ENCODE assay signal across 8 cellular contexts in the genomic region with DNA sequence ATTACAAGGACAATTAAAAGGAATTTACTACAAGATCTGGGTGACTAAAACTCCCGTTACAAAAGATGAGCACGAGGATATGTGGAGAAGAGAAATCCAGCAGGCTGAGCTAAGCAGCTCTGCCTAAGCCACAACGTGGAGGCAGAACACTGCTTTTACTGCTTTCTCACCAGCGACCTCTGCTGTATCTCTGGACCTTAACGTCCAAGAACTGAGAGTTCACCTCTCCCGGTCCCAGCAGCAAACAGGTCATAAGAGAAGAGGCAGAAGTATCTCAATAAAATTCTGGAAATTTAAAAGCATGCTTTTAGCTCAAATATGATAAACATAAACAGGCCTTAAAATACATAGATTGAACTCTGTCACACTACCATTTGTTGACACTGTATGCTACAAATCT.
DNase-seq lines count a peak whose midpoint lies in the region; ATAC-seq and TF ChIP-seq lines count a peak whose summit lies in the region.

No MANE protein-coding gene starts in this region.

- ATAC-seq in GM18519 (IDR thresholded peaks at IDR 0.05; ENCODE audit: low FRiP score, unreplicated experiment) (peak; percentile 67), foreskin keratinocyte (peak; percentile 78), HG03439 (IDR thresholded peaks at IDR 0.05; ENCODE audit: unreplicated experiment) (no peak)
- ATAC-seq in stimulated activated memory B cell treated with anti-CD40 and anti-IgM and Interleukin-4, amounts not matched to agents 10 μg/mL and 1 μg/mL and 100 μg/mL, for 72 hours, result no peak

- DNase-seq in A673 (ENCODE audit: low spot score), result peak; percentile 29
- peak; percentile 5 for DNase-seq in RWPE1 (ENCODE audit: low spot score)
- peak; percentile 11 to 46 for DNase-seq in foreskin keratinocyte
- peak; percentile 71 for DNase-seq in renal cortical epithelial cell (ENCODE audit: low read depth)
- DNase-seq in stimulated activated naive CD4-positive, alpha-beta T cell (lab: John Stamatoyannopoulos, UW), result no peak

- intact Hi-C loops in A673 (cut with micrococcal nuclease; ENCODE audit: unreplicated experiment), result no loop called here

- CTCF ChIA-PET in A673 (lab: Charles Lee), result interaction anchor here (0.7 kb wide), 1 partner anchor 10 kb away, joined by 4 read pairs; no protein-coding TSS in a partner anchor
- CTCF ChIA-PET in RWPE1 (lab: Yijun Ruan, JAX), result interaction anchor here (0.6 to 1.2 kb wide), 3 partner anchors 14 to 172 kb away, joined by 3 to 6 read pairs (median 3); no protein-coding TSS in a partner anchor

- H3K9me3 Mint-ChIP-seq in stimulated activated memory B cell treated with anti-CD40 and anti-IgM and Interleukin-4, amounts not matched to agents 10 μg/mL and 1 μg/mL and 100 μg/mL, for 72 hours, result peaks cover 3% of the 10 kb centered on the region

- H3K4me3 Mint-ChIP-seq in stimulated activated memory B cell treated with anti-CD40 and anti-IgM and Interleukin-4, amounts not matched to agents 10 μg/mL and 1 μg/mL and 100 μg/mL, for 72 hours, result no peak overlapping the region

- H3K36me3 ChIP-seq in A673 (ENCODE audit: insufficient read depth, low read length, poor library complexity, severe bottlenecking), result peaks cover 7% of the 10 kb centered on the region

- H3K27ac Mint-ChIP-seq in stimulated activated memory B cell treated with anti-CD40 and anti-IgM and Interleukin-4, amounts not matched to agents 10 μg/mL and 1 μg/mL and 100 μg/mL, for 72 hours, result no peak overlapping the region

- peak; percentile 37; the same call in 1 of the 2 replicates for TF ChIP-seq CTCF in A673 (conservative IDR thresholded peaks at IDR 0.05; ENCODE audit: low read depth, low read length)
- no peak for TF ChIP-seq CTCF in RWPE1 (conservative IDR thresholded peaks at IDR 0.05; ENCODE audit: low read depth)
- TF ChIP-seq CTCF in foreskin keratinocyte (conservative IDR thresholded peaks at IDR 0.05), result peak; percentile 66

- H3K27me3 ChIP-seq in A673 (replicated peaks; ENCODE audit: insufficient read depth, low read depth, low read length, poor library complexity) (no peaks in the 10 kb centered on the region), foreskin keratinocyte (no peaks in the 10 kb centered on the region)

- H3K36me3 Mint-ChIP-seq in stimulated activated memory B cell treated with anti-CD40 and anti-IgM and Interleukin-4, amounts not matched to agents 10 μg/mL and 1 μg/mL and 100 μg/mL, for 72 hours, result no peaks in the 10 kb centered on the region

- H3K9me3 ChIP-seq in A673 (ENCODE audit: low read depth, low read length, poor library complexity, severe bottlenecking), result no peaks in the 10 kb centered on the region

- H3K27me3 Mint-ChIP-seq in stimulated activated memory B cell treated with anti-CD40 and anti-IgM and Interleukin-4, amounts not matched to agents 10 μg/mL and 1 μg/mL and 100 μg/mL, for 72 hours, result no peaks in the 10 kb centered on the region

- no peak overlapping the region for H3K4me3 ChIP-seq in A673 (ENCODE audit: low read depth, low read length, poor library complexity, severe bottlenecking)

- POLR2A ChIA-PET in A673 (lab: Charles Lee; ENCODE audit: low non-redundant PET) (no interaction called here), RWPE1 (lab: Yijun Ruan, JAX; ENCODE audit: low non-redundant PET) (no interaction called here)

- H3K27ac ChIP-seq in A673 (ENCODE audit: low read depth, low read length, poor library complexity, severe bottlenecking) (no peak overlapping the region), RWPE1 (no peak overlapping the region), foreskin keratinocyte (no peak overlapping the region)

- no peaks in the 10 kb centered on the region for H3K4me1 Mint-ChIP-seq in stimulated activated memory B cell treated with anti-CD40 and anti-IgM and Interleukin-4, amounts not matched to agents 10 μg/mL and 1 μg/mL and 100 μg/mL, for 72 hours

- H3K4me1 ChIP-seq in A673 (ENCODE audit: insufficient read depth, low read length, poor library complexity, severe bottlenecking) (no peaks in the 10 kb centered on the region), foreskin keratinocyte (no peaks in the 10 kb centered on the region)

- no TSS peak for BruUV-seq in A673 (replicated peaks; lab: Mats Ljungman, UMichigan)

Comparison
In these comparisons a context has a peak if more than half of its experiments do, and no peak if none do; other contexts are left out.
1. DNase-seq: peak in A673 (single experiment), RWPE1 (single experiment), foreskin keratinocyte (2 of 2) and renal cortical epithelial cell (single experiment); none in stimulated activated naive CD4-positive, alpha-beta T cell (0 of 6).
2. ATAC-seq: peak in GM18519 (single experiment) and foreskin keratinocyte (single experiment); none in HG03439 (single experiment) and stimulated activated memory B cell treated with anti-CD40 and anti-IgM and Interleukin-4, amounts not matched to agents 10 μg/mL and 1 μg/mL and 100 μg/mL, for 72 hours (single experiment).